Comparison of ENCODE assay signal across 26 cellular contexts in the genomic region with DNA sequence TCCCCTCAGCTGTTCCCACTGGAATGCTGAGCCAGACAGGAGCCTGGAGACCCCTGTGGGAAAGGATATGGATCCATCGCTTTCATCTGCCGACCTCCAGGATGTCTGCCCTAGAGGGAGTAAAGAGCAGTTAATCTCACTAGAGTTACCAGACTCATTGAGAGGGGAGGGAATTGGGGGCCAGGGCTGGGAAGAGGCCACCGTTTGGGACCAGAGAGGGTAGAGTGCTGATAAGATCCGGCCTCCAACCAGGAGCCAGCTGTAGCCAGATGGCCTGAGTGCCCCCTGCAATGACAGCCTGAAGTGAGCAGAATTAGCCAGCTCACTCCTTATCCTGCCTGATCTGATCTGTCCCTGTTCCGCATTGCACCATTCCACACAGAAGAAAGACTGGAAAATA. TPM values are rescaled to one million over a fixed set of nuclear protein-coding genes. Genes with fewer than 3 reads are reported as not detected.
A peak's percentile ranks its signal among the peaks of the same experiment; 100 is the strongest.
DNase-seq lines count a peak whose midpoint lies in the region; ATAC-seq, FAIRE-seq and TF ChIP-seq lines count a peak whose summit lies in the region.
"Had no signal": no experiment of that assay in that cellular context is flagged by ENCODE, and none has a peak within 500 bp of the region (broad histone marks: within the 10 kb centered on the region; RNA-seq: fewer than 3 reads in every experiment).

No MANE protein-coding gene starts in this region.

- TF ChIP-seq CTCF in K562 (IDR thresholded peaks at IDR 0.05 in 2 of 3, conservative IDR thresholded peaks at IDR 0.05 in 1 of 3; ENCODE audit: insufficient read depth in 2 of 3, low read depth in 1 of 3, low read length in 3 of 3), result no peak

- intact Hi-C loops in Right ventricle myocardium superior (cut with DNase I) (loop anchor here (5.0 kb wide), 1 partner anchor 33 kb away; no protein-coding TSS in a partner anchor), cardiac septum (cut with DNase I) (no loop called here), K562 (cut with micrococcal nuclease) (loop anchor here (10.0 kb wide), 1 partner anchor 1296 kb away; no protein-coding TSS in a partner anchor)

- TF ChIP-seq RAD21 in K562 (CRISPR knock-in tag; conservative IDR thresholded peaks at IDR 0.05 in 1 of 2, IDR thresholded peaks at IDR 0.05 in 1 of 2), result no peak

- peak overlapping the region; percentile 61 for H2AFZ ChIP-seq in K562 (ENCODE audit: low read depth, low read length)

- POLR2A ChIA-PET in K562 (lab: Yijun Ruan, JAX), result interaction anchor here (0.5 to 1.4 kb wide), 7 partner anchors 9 to 266 kb away, joined by 3 read pairs; no protein-coding TSS in a partner anchor

- ATAC-seq in Right ventricle myocardium superior (ENCODE audit: poor library complexity) (peak; percentile 21), K562 (no peak), left lobe of liver (peak; percentile 33), HG03378 (IDR thresholded peaks at IDR 0.05; ENCODE audit: unreplicated experiment) (no peak)
- ATAC-seq: stimulated activated naive CD8-positive, alpha-beta T cell treated with anti-CD3 and anti-CD28 coated beads, Interleukin-15, amount 100 ng/mL, for 72 hours had no signal

- FAIRE-seq in K562 (lab: Jason Lieb, UNC), result no peak
- FAIRE-seq: TTC549 had no signal

- WGBS in K562 (ENCODE audit: insufficient coverage, low coverage, missing lambda C conversion rate), result 22% methylated on average over 5 of the region's 5 CpGs

- H3K9me1 ChIP-seq in K562 (ENCODE audit: control insufficient read depth, insufficient read depth, low read length), result no peaks in the 10 kb centered on the region

- H3K36me3 ChIP-seq in K562 (ENCODE audit: control insufficient read depth, insufficient read depth, low read length), result no peaks in the 10 kb centered on the region
- H3K36me3 ChIP-seq: adrenal gland, breast epithelium, neutrophil, upper lobe of left lung had no signal

- H3K4me2 ChIP-seq in K562 (ENCODE audit: insufficient read depth, low read length), result peak overlapping the region; percentile 22; the same call in 1 of the 2 replicates

- CTCF ChIA-PET in K562 (lab: Yijun Ruan, JAX; ENCODE audit: low intra/inter-chr PET ratio), result no interaction called here

- H3K4me3 ChIP-seq in K562, result no peak overlapping the region
- H3K4me3 ChIP-seq: adrenal gland, breast epithelium, upper lobe of left lung had no signal

- H3K79me2 ChIP-seq in K562 (ENCODE audit: control insufficient read depth, insufficient read depth, low read length), result no peaks in the 10 kb centered on the region; the same call in 2 of the 3 replicates

- no peak for TF ChIP-seq EP300 in K562 (IDR thresholded peaks at IDR 0.05; ENCODE audit: low read length)

- no peaks in the 10 kb centered on the region for H4K20me1 ChIP-seq in K562 (replicated peaks; ENCODE audit: control insufficient read depth, insufficient read depth, low read length)

- DNase-seq in Right ventricle myocardium superior (no peak), cardiac septum (ENCODE audit: low spot score) (no peak), K562 (ENCODE audit: extremely low read depth in 1 of 4, low spot score in 3 of 4) (no peak), left lobe of liver (ENCODE audit: low spot score) (no peak), NCI-H146 treated with DMSO at 0.1 percent for 48 hours (lab: John Stamatoyannopoulos, UW; ENCODE audit: unreplicated experiment) (no peak), HuH-7.5 (ENCODE audit: low spot score) (no peak), foreskin melanocyte (no peak)
- DNase-seq: activated CD4-positive, alpha-beta T cell treated with anti-CD3 and anti-CD28 coated beads for 48 hours; activated CD8-positive, alpha-beta memory T cell treated with anti-CD3 and anti-CD28 coated beads, Interleukin-2, amount 50 U/mL, for 48 hours; activated effector memory CD4-positive, alpha-beta T cell treated with anti-CD3 and anti-CD28 coated beads, Interleukin-2, amount 50 U/mL, for 16 hours; adrenal gland; Caco-2; hippocampal formation; NCI-H526; stimulated activated CD4-positive, alpha-beta T cell treated with anti-CD3 and anti-CD28 coated beads, Interleukin-4, amount 100 ng/mL, for 4 hours; stimulated activated naive CD8-positive, alpha-beta T cell treated with anti-CD3 and anti-CD28 coated beads, Interleukin-15, amount 100 ng/mL, for 72 hours; upper lobe of left lung had no signal

- no peaks in the 10 kb centered on the region for H3K9me3 ChIP-seq in K562 (replicated peaks; ENCODE audit: control insufficient read depth, insufficient read depth, low read depth, low read length)
- H3K9me3 ChIP-seq: adrenal gland, breast epithelium, Caco-2, neutrophil, upper lobe of left lung had no signal

- peaks cover 43 to 70% of the 10 kb centered on the region in 2 experiments for H3K4me1 ChIP-seq in K562 (replicated peaks in 1 of 2; ENCODE audit: control insufficient read depth in 2 of 2, insufficient read depth in 2 of 2, low read length in 2 of 2)
- H3K4me1 ChIP-seq: adrenal gland, breast epithelium, Caco-2 had no signal

- no peak overlapping the region; the same call in 2 of the 3 replicates for H3K27ac ChIP-seq in K562 (ENCODE audit: extremely low read depth, low read depth, low read length)
- H3K27ac ChIP-seq: adrenal gland, breast epithelium, neutrophil had no signal

- TF ChIP-seq POLR2A in K562 (conservative IDR thresholded peaks at IDR 0.05), result no peak

- H3K27me3 ChIP-seq in K562 (ENCODE audit: control insufficient read depth in 2 of 2, insufficient read depth in 2 of 2, low read length in 2 of 2), result no peaks in the 10 kb centered on the region
- H3K27me3 ChIP-seq: upper lobe of left lung had no signal

- H3K9ac ChIP-seq in K562 (ENCODE audit: insufficient read depth in 1 of 2, low read depth in 2 of 2, low read length in 2 of 2), result peak overlapping the region in 1 of 2 experiments; percentile 21; a peak in 1 of 4 replicates

- no TSS peak for BruUV-seq in K562 (replicated peaks; lab: Mats Ljungman, UMichigan)

- in situ Hi-C loops in K562 (cut with MboI), result loop anchor here (5.0 to 10.0 kb wide), 2 partner anchors 108 to 236 kb away; no protein-coding TSS in a partner anchor

TF ChIP-seq in K562, 482 proteins besides CTCF, POLR2A, EP300 and RAD21:
- TF ChIP-seq LCOR (CRISPR knock-in tag; IDR thresholded peaks at IDR 0.05) (no peak), TFAP4 (CRISPR knock-in tag; IDR thresholded peaks at IDR 0.05; ENCODE audit: borderline replicate concordance) (peak; percentile 39; the same call in 1 of the 2 replicates)
TF ChIP-seq in K562: peak in this region for 1.

RNA-seq across cellular contexts. Expression of gene APLNR, which starts 3.7 kb away (rescaled TPM):
- total RNA-seq in Right ventricle myocardium superior, result 15.4 TPM
- 16.6 TPM for total RNA-seq in cardiac septum
- total RNA-seq in K562 (2011; cell fraction: chromatin; rRNA removed; ENCODE audit: low replicate concordance), result 10.9 and 17.6 TPM in 2 replicates
- total RNA-seq in K562 (2011; cell fraction: nucleolus; rRNA removed), result 24.2 and 27.0 TPM in 2 replicates
- total RNA-seq in K562 (2011; cell fraction: nucleoplasm; rRNA removed), result 22.6 and 26.2 TPM in 2 replicates
- total RNA-seq in K562 (2014; rRNA removed), result 0.50 and 0.86 TPM in 2 replicates
- 0.58 and 0.61 TPM in 2 replicates for total RNA-seq in K562 (2014; rRNA removed; fragmentation: Illumina TruSeq; extraction: Trizol)
- total RNA-seq in K562 (2015; rRNA removed; fragmentation: Illumina TruSeq; extraction: Trizol), result 0.65 and 0.72 TPM in 2 replicates
- 1.9 and 2.0 TPM in 2 replicates for total RNA-seq in K562 (2021)
- 2.0 and 2.1 TPM in 2 replicates for polyA plus RNA-seq in K562 (2011; rRNA removed)
- polyA plus RNA-seq in K562 (2011; cell fraction: cytosol; rRNA removed), result 1.9 and 4.8 TPM in 2 replicates
- 2.5 and 4.0 TPM in 2 replicates for polyA plus RNA-seq in K562 (2011; cell fraction: nucleus; rRNA removed)
- polyA plus RNA-seq in K562 (2012), result 1.4 and 2.6 TPM in 2 replicates
- polyA plus RNA-seq in K562 (2014; fragmentation: Illumina TruSeq; extraction: Trizol), result 1.7 and 1.9 TPM in 2 replicates
- under 1 TPM; 0.15 to 0.41 TPM for polyA plus RNA-seq in K562 (2014; fragmentation: Nextera tagmentation; extraction: Ambion mirVana)
- 0.94 and 1.4 TPM in 2 replicates for polyA plus RNA-seq in K562 (2014; rRNA removed)
- 1.5 and 2.6 TPM in 2 replicates for polyA minus RNA-seq in K562 (2011; rRNA and poly(A)+ RNA removed)
- polyA minus RNA-seq in K562 (2011; cell fraction: cytosol; rRNA and poly(A)+ RNA removed), result 0.91 and 1.7 TPM in 2 replicates
- 1.8 and 1.9 TPM in 2 replicates for polyA minus RNA-seq in K562 (2011; cell fraction: nucleus; rRNA and poly(A)+ RNA removed)
- total RNA-seq in left lobe of liver, result 2.4 TPM
- total RNA-seq: Caco-2, kidney epithelial cell, mononuclear cell, pulmonary artery endothelial cell had no signal
- polyA plus RNA-seq: BJ had no signal

RNA-seq across cellular contexts. Expression of gene LRRC55, which starts 59.0 kb away (rescaled TPM):
- total RNA-seq in Right ventricle myocardium superior (0.13 TPM), cardiac septum (0.13 TPM), K562 (2014; rRNA removed) (not detected in 2 replicates), K562 (2014; rRNA removed; fragmentation: Illumina TruSeq; extraction: Trizol) (not detected in 2 replicates), K562 (2015; rRNA removed; fragmentation: Illumina TruSeq; extraction: Trizol) (not detected in 2 replicates), K562 (2021) (not detected in 2 replicates), left lobe of liver (0.13 TPM)
- not detected in 2 replicates for total RNA-seq in K562 (2011; cell fraction: chromatin; rRNA removed; ENCODE audit: low replicate concordance)
- total RNA-seq in K562 (2011; cell fraction: nucleolus; rRNA removed), result not detected in 2 replicates
- total RNA-seq in K562 (2011; cell fraction: nucleoplasm; rRNA removed), result not detected in 2 replicates
- polyA plus RNA-seq in K562 (2011; rRNA removed) (not detected in 2 replicates), K562 (2014; fragmentation: Illumina TruSeq; extraction: Trizol) (not detected in 2 replicates), K562 (2014; fragmentation: Nextera tagmentation; extraction: Ambion mirVana) (not detected), K562 (2014; rRNA removed) (not detected in 2 replicates)
- polyA plus RNA-seq in K562 (2011; cell fraction: cytosol; rRNA removed), result not detected in 2 replicates
- polyA plus RNA-seq in K562 (2011; cell fraction: nucleus; rRNA removed), result not detected in 2 replicates
- not detected in 2 replicates for polyA plus RNA-seq in K562 (2012)
- not detected in 2 replicates for polyA minus RNA-seq in K562 (2011; rRNA and poly(A)+ RNA removed)
- not detected in 2 replicates for polyA minus RNA-seq in K562 (2011; cell fraction: cytosol; rRNA and poly(A)+ RNA removed)
- polyA minus RNA-seq in K562 (2011; cell fraction: nucleus; rRNA and poly(A)+ RNA removed), result not detected in 2 replicates
- total RNA-seq: A172, breast epithelium, Caco-2, mononuclear cell, pulmonary artery endothelial cell had no signal
- polyA plus RNA-seq: BJ had no signal

Comparison
In these comparisons a context has a peak if more than half of its experiments do, and no peak if none do; other contexts are left out.
1. ATAC-seq: peak in Right ventricle myocardium superior (single experiment) and left lobe of liver (single experiment); none in K562 (single experiment) and HG03378 (single experiment).